10 cellular contexts compared by ENCODE assay signal in the genomic region with DNA sequence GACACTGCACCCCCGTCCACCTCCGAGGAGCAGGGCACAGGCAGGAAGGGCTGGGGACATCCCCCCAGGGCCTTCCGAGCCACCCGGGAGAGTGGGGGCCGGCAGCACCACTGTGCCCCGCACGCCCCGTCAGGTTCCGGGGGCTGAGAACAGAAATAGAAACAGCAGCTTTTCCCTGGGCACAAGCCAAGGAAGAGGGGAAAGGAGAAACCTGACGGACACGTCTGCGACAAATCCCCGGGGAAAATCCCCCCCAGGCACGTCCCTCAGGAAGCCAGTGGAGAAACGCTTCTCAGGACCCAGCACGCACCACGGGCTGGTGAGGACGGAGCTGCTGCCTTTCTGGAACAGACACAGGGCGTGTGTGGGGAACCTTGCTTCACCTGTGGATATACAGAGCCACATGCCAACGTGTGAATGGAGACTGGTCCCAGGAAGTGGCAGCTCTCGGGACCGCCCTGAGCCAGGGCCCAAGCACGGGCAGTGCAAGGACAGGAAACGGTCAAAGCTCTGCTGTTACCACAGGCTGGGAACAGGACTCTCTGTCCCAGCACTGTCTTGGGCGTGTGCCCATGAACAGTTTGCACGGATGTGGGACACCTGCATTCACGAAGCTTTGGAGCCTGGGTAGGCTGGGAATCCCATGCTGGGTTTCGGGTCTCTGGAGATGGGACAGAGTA. TPM values are rescaled to one million over a fixed set of nuclear protein-coding genes. Genes with fewer than 3 reads are reported as not detected.
A peak's percentile ranks its signal among the peaks of the same experiment; 100 is the strongest.
DNase-seq lines count a peak whose midpoint lies in the region; ATAC-seq and TF ChIP-seq lines count a peak whose summit lies in the region.
"Had no signal": no experiment of that assay in that cellular context is flagged by ENCODE, and none has a peak within 500 bp of the region (broad histone marks: within the 10 kb centered on the region; RNA-seq: fewer than 3 reads in every experiment).

No MANE protein-coding gene starts in this region.

- no peak for DNase-seq in activated T-cell treated with anti-CD3 and anti-CD28 coated beads, Interleukin-2, amount 50 U/mL, for 24 hours
- DNase-seq in activated T-cell treated with anti-CD3 and anti-CD28 coated beads, Interleukin-2, amount 50 U/mL, for 48 hours = no peak
- DNase-seq in dorsolateral prefrontal cortex (peak in 1 of 10 donors; percentile 17), mucosa of descending colon (peak in 1 of 3 donors; percentile 59), upper lobe of left lung (peak; percentile 73)
- DNase-seq in stimulated activated CD8-positive, alpha-beta memory T cell treated with anti-CD3 and anti-CD28 coated beads, Interleukin-4, amount 100 ng/mL, for 48 hours = no peak
- DNase-seq: NCI-H1048 had no signal

- H3K27me3 ChIP-seq in dorsolateral prefrontal cortex (no peaks in the 10 kb centered on the region), upper lobe of left lung (no peaks in the 10 kb centered on the region)

- H3K4me1 Mint-ChIP-seq in activated T-cell treated with anti-CD3 and anti-CD28 coated beads, Interleukin-2, amount 50 U/mL, for 24 hours (ENCODE audit: low read depth) = peaks cover 39% of the 10 kb centered on the region

- TF ChIP-seq CTCF in dorsolateral prefrontal cortex (IDR thresholded peaks at IDR 0.05 in 54 of 56, conservative IDR thresholded peaks at IDR 0.05 in 2 of 56; ENCODE audit: low read depth in 1 of 56, partially characterized antibody in 56 of 56) (no peak), mucosa of descending colon (IDR thresholded peaks at IDR 0.05) (no peak), upper lobe of left lung (IDR thresholded peaks at IDR 0.05) (no peak)

- peak overlapping the region; percentile 96 for H3K4me3 Mint-ChIP-seq in activated T-cell treated with anti-CD3 and anti-CD28 coated beads, Interleukin-2, amount 50 U/mL, for 24 hours

- intact Hi-C loops in dorsolateral prefrontal cortex (cut with DNase I) (no loop called here), mucosa of descending colon (cut with DNase I, micrococcal nuclease) (no loop called here)

- H3K27ac ChIP-seq in dorsolateral prefrontal cortex (peak overlapping the region in 43 of 59 donors; percentile 6 to 83 (median 60)), upper lobe of left lung (peak overlapping the region; percentile 93 to 97 (median 96))

- no peaks in the 10 kb centered on the region for H3K4me1 ChIP-seq in mucosa of descending colon (ENCODE audit: low read depth)
- peaks cover 39 to 75% (median 48%) of the 10 kb centered on the region in 4 donors for H3K4me1 ChIP-seq in upper lobe of left lung

- H3K36me3 ChIP-seq in mucosa of descending colon (ENCODE audit: low read depth) (no peaks in the 10 kb centered on the region), upper lobe of left lung (peaks cover 0 to 26% (median 17%) of the 10 kb centered on the region in 4 donors)

- peaks cover 38% of the 10 kb centered on the region for H3K36me3 Mint-ChIP-seq in activated T-cell treated with anti-CD3 and anti-CD28 coated beads, Interleukin-2, amount 50 U/mL, for 24 hours (ENCODE audit: low read depth)

- no peaks in the 10 kb centered on the region for H3K27me3 Mint-ChIP-seq in activated T-cell treated with anti-CD3 and anti-CD28 coated beads, Interleukin-2, amount 50 U/mL, for 24 hours

- peak in 3 of 4 donors; percentile 87 to 100 (median 100) for TF ChIP-seq EP300 in upper lobe of left lung (IDR thresholded peaks at IDR 0.05)

- ATAC-seq in mucosa of descending colon (peak; percentile 16), upper lobe of left lung (ENCODE audit: low FRiP score in 2 of 2) (peak in 1 of 2 donors; percentile 59), GM18511 (IDR thresholded peaks at IDR 0.05; ENCODE audit: unreplicated experiment) (no peak), HG03159 (IDR thresholded peaks at IDR 0.05; ENCODE audit: unreplicated experiment) (no peak)

- H3K9me3 ChIP-seq in mucosa of descending colon = no peaks in the 10 kb centered on the region
- no peaks in the 10 kb centered on the region for H3K9me3 ChIP-seq in upper lobe of left lung

- TF ChIP-seq POLR2A in upper lobe of left lung (IDR thresholded peaks at IDR 0.05) = peak in 2 of 4 donors; percentile 21 to 39

- H3K9me3 Mint-ChIP-seq in activated T-cell treated with anti-CD3 and anti-CD28 coated beads, Interleukin-2, amount 50 U/mL, for 24 hours = no peaks in the 10 kb centered on the region

- H3K4me3 ChIP-seq in dorsolateral prefrontal cortex = peak overlapping the region in 5 of 59 donors; percentile 6 to 65 (median 56)
- H3K4me3 ChIP-seq in mucosa of descending colon = no peak overlapping the region
- H3K4me3 ChIP-seq in upper lobe of left lung = peak overlapping the region in 3 of 4 donors; percentile 75 to 87 (median 75)

- H3K27ac Mint-ChIP-seq in activated T-cell treated with anti-CD3 and anti-CD28 coated beads, Interleukin-2, amount 50 U/mL, for 24 hours = peak overlapping the region; percentile 95

- 65 to 68% methylated on average over 23 to 28 of the region's 28 CpGs for WGBS in upper lobe of left lung, 2 donors

RNA-seq across cellular contexts. Expression of a gene that starts 1.2 kb away (rescaled TPM):
- total RNA-seq in dorsolateral prefrontal cortex = 10 to 100 TPM in 14 of 120 experiments, 1 to 10 TPM in 106; 2.6 to 24.9 (median 7.0) TPM
- total RNA-seq in mucosa of descending colon = 10 to 100 TPM in 1 of 3 donors, 1 to 10 TPM in 2; 3.4 to 10.3 (median 5.0) TPM
- 100 to 1,000 TPM in 1 of 6 donors, 10 to 100 TPM in 5; 31.4 to 112 (median 48.4) TPM for total RNA-seq in upper lobe of left lung
- total RNA-seq: OCI-LY7 had no signal

RNA-seq across cellular contexts. Expression of a gene that starts 39.1 kb away (rescaled TPM):
- total RNA-seq in dorsolateral prefrontal cortex (10 to 100 TPM; 21.6 to 46.8 (median 31.5) TPM), mucosa of descending colon (10 to 100 TPM; 32.2 to 41.6 (median 37.8) TPM), upper lobe of left lung (100 to 1,000 TPM in 1 of 6 donors, 10 to 100 TPM in 5; 13.8 to 130 (median 41.5) TPM)

RNA-seq across cellular contexts. Expression of a gene that starts 43.5 kb away (rescaled TPM):
- total RNA-seq in dorsolateral prefrontal cortex (under 1 TPM in 21 of 120 experiments, not detected in 99; 0.29 to 0.85 (median 0.53) TPM), mucosa of descending colon (not detected), upper lobe of left lung (under 1 TPM in 3 of 6 donors, not detected in 3; 0.30 to 0.34 (median 0.34) TPM)
- total RNA-seq: OCI-LY7 had no signal

RNA-seq across cellular contexts. Expression of a gene that starts 57.4 kb away (rescaled TPM):
- total RNA-seq in dorsolateral prefrontal cortex (100 to 1,000 TPM in 99 of 120 experiments, 10 to 100 TPM in 21; 75.5 to 169 (median 114) TPM), mucosa of descending colon (10 to 100 TPM; 59.3 to 98.1 (median 59.8) TPM), upper lobe of left lung (100 to 1,000 TPM in 4 of 6 donors, 10 to 100 TPM in 2; 78.0 to 463 (median 147) TPM)

Comparison
In these comparisons a context has a peak if more than half of its experiments do, and no peak if none do; other contexts are left out.
1. DNase-seq: peak in upper lobe of left lung (2 of 2); none in activated T-cell treated with anti-CD3 and anti-CD28 coated beads, Interleukin-2, amount 50 U/mL, for 24 hours (single experiment), activated T-cell treated with anti-CD3 and anti-CD28 coated beads, Interleukin-2, amount 50 U/mL, for 48 hours (0 of 2) and stimulated activated CD8-positive, alpha-beta memory T cell treated with anti-CD3 and anti-CD28 coated beads, Interleukin-4, amount 100 ng/mL, for 48 hours (single experiment).